10 cellular contexts compared by ENCODE assay signal in genomic region chr17:18786890-18787289, GRCh38. TPM values are rescaled to one million over a fixed set of nuclear protein-coding genes. Genes with fewer than 3 reads are reported as not detected.
"Had no signal": no experiment of that assay in that cellular context is flagged by ENCODE, and none has a peak within 500 bp of the region (broad histone marks: within the 10 kb centered on the region; RNA-seq: fewer than 3 reads in every experiment).

No MANE protein-coding gene starts in this region.

RNA-seq across cellular contexts. Expression of gene FBXW10, which starts 43.0 kb away (rescaled TPM):
- total RNA-seq: activated CD4-positive, alpha-beta memory T cell treated with anti-CD3 and anti-CD28 coated beads, Interleukin-2, amount 10 ng/mL, durations not matched to agents 7 days and 5 days; activated CD4-positive, alpha-beta T cell treated with anti-CD3 and anti-CD28 coated beads, Interleukin-2, amount 10 ng/mL, durations not matched to agents 7 days and 5 days; activated CD8-positive, alpha-beta memory T cell treated with anti-CD3 and anti-CD28 coated beads, Interleukin-2, amount 10 ng/mL, durations not matched to agents 7 days and 5 days; activated CD8-positive, alpha-beta T cell treated with anti-CD3 and anti-CD28 coated beads, Interleukin-2, amount 10 ng/mL, durations not matched to agents 7 days and 5 days; activated naive CD8-positive, alpha-beta T cell treated with anti-CD3 and anti-CD28 coated beads, Interleukin-2, amount 10 ng/mL, durations not matched to agents 7 days and 5 days; activated T-helper 2 cell treated with anti-CD3 and anti-CD28 coated beads, Interferon-gamma antibody, Interleukin-2, Interleukin-4, amounts not matched to agents 10 μg/mL and 5 μg/mL and 100 μg/mL, durations not matched to agents 14 hours and 24 hours and 36 hours; ascending aorta; T-helper 17 cell; T-helper 2 cell treated with Interferon-gamma antibody and Interleukin-4, amounts not matched to agents 100 ng/mL and 5 ng/mL, for 36 hours; WTC11 had no signal
